ENCODE assay signal across 24 cellular contexts in the genomic region with DNA sequence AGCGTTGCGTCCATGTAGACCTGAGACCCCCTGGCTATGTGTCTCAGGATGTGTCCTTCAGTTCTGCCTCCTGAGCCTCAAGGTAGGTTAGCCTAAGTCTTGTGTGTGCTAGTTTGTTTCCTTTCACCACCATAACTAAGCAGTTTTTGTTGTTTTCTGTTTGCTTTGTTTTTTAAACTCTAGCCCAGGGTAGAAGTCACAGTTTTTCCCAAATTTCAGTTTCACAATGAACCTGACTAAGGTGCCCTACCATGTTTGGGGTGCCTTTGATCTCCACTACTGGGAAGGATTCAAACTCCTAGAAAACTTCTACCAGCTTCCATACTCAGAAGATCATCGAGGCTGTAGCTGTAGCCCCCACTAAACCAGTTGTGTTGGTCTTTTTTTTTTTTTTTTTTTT. TPM values are rescaled to one million over a fixed set of nuclear protein-coding genes. Genes with fewer than 3 reads are reported as not detected.
"Had no signal": no experiment of that assay in that cellular context is flagged by ENCODE, and none has a peak within 500 bp of the region (broad histone marks: within the 10 kb centered on the region; RNA-seq: fewer than 3 reads in every experiment).

No MANE protein-coding gene starts in this region.

- H3K27ac ChIP-seq: RWPE1 had no signal

- ATAC-seq: Panc1, PC-3 had no signal

- H3K9ac ChIP-seq: SK-N-SH had no signal

- H3K9me3 ChIP-seq: SK-N-SH had no signal

- H3K4me2 ChIP-seq: SK-N-SH had no signal

- DNase-seq: IMR-90, Karpas-422, KG1, MV-4-11, NCI-H1048, NCI-H1105, NCI-H1417, NCI-H1436 treated with DMSO at 0.1 percent for 48 hours, NCI-H1694, NCI-H187 treated with DMSO at 0.1 percent for 48 hours, NCI-H2029 treated with DMSO at 0.1 percent for 48 hours, NCI-H2171 treated with DMSO at 0.1 percent for 48 hours, NCI-H345, NCI-H446 treated with DMSO at 0.1 percent for 48 hours, NCI-H510A treated with DMSO at 0.1 percent for 48 hours, NCI-H526, NCI-H748 treated with DMSO at 0.1 percent for 48 hours, PC-3, SHP77, SK-N-SH, SW 1271 had no signal

RNA-seq across cellular contexts. Expression of gene NMNAT2, which starts 39.3 kb away (rescaled TPM):
- total RNA-seq: HT-29 had no signal
